Comparison of ENCODE assay signal across 1 cellular context in the genomic region with DNA sequence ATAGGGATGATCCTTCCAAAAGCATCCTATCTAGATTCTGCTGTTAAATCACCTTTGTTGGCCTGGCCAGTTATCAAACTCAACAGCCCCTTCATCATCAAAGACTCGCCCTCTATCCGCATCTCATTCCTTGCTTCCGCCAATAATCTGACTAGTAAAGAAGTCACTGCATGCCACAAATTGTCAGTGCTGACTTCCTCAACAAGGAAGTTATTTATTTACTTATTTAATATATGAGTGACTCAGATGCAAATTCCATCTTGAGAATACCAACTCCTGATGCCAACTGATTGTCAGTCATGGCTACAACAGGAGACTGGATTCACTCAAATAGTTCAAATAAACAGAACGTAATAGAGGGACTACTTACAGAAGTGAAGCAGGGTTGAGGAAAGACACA.
TF ChIP-seq lines count a peak whose summit lies in the region.

No MANE protein-coding gene starts in this region.

TF ChIP-seq in IMR-90, 13 proteins besides CTCF, POLR2A, EP300 and RAD21 (continued from another document):
- TF ChIP-seq CHD1 (IDR thresholded peaks at IDR 0.05; ENCODE audit: low read depth, low read length) = no peak
- TF ChIP-seq, protein P1, sequence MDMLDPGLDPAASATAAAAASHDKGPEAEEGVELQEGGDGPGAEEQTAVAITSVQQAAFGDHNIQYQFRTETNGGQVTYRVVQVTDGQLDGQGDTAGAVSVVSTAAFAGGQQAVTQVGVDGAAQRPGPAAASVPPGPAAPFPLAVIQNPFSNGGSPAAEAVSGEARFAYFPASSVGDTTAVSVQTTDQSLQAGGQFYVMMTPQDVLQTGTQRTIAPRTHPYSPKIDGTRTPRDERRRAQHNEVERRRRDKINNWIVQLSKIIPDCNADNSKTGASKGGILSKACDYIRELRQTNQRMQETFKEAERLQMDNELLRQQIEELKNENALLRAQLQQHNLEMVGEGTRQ (IDR thresholded peaks at IDR 0.05; ENCODE audit: low read depth, low read length) = no peak
- TF ChIP-seq, protein P2, sequence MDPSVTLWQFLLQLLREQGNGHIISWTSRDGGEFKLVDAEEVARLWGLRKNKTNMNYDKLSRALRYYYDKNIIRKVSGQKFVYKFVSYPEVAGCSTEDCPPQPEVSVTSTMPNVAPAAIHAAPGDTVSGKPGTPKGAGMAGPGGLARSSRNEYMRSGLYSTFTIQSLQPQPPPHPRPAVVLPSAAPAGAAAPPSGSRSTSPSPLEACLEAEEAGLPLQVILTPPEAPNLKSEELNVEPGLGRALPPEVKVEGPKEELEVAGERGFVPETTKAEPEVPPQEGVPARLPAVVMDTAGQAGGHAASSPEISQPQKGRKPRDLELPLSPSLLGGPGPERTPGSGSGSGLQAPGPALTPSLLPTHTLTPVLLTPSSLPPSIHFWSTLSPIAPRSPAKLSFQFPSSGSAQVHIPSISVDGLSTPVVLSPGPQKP (IDR thresholded peaks at IDR 0.05; ENCODE audit: borderline replicate concordance, low read depth, low read length) = no peak
